ENCODE assay signal across 8 cellular contexts in the genomic region with DNA sequence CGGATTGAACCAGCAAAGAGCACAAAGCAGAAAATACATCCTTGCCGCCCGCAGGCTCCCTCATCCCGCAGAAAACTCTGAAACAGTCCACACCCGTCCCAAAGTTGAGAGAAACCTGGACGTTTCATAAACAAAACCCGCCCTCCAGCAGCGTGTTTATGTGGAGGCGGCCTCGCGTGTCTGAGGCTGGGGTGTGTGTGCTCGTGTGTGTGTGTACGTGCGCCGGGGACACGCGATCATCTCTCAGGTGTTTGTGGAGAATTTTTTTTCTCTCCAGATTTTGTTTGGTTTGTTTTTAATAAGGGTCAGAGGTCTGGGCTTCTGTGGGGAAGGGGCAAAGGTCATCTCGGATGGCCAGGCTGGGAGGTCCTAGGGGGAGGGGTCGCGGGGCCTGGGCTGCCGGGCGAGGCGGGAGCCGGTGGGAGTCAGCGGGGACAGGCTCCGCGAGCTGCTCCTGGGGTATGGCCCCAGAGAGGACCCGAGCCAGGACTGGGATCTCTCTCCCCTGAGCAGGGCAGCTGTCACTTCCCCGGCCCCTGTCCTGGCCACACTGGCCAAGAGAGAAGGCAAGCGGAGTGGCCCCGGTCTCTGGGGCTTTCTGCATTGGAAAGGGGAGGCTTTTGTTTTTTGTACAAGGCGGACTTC.
DNase-seq lines count a peak whose midpoint lies in the region; ATAC-seq and TF ChIP-seq lines count a peak whose summit lies in the region.

No MANE protein-coding gene starts in this region.

- DNase-seq in activated CD8-positive, alpha-beta memory T cell treated with anti-CD3 and anti-CD28 coated beads, Interleukin-2, amount 10 ng/mL, durations not matched to agents 7 days and 5 days = no peak
- no peak for DNase-seq in activated CD8-positive, alpha-beta memory T cell treated with anti-CD3 and anti-CD28 coated beads, Interleukin-2, amount 50 U/mL, for 48 hours
- DNase-seq in WTC11 (ENCODE audit: low spot score) (no peak), tibial artery (peak in 1 of 2 donors; percentile 61), superior temporal gyrus (ENCODE audit: extremely low spot score) (no peak), globus pallidus (ENCODE audit: low spot score) (no peak)
- peak; percentile 12 to 24 (median 16) for DNase-seq in effector memory CD4-positive, alpha-beta T cell

- peaks cover 20% of the 10 kb centered on the region for H3K4me1 ChIP-seq in effector memory CD4-positive, alpha-beta T cell (ENCODE audit: control insufficient read depth, insufficient read depth, low read length, poor library complexity, severe bottlenecking)
- H3K4me1 ChIP-seq in mucosa of stomach (ENCODE audit: control insufficient read depth, insufficient read depth, low read length) (peaks cover 34% of the 10 kb centered on the region), tibial artery (peaks cover 0 to 30% (median 22%) of the 10 kb centered on the region in 4 donors)

- TF ChIP-seq CTCF in WTC11 (IDR thresholded peaks at IDR 0.05) = no peak
- no peak for TF ChIP-seq CTCF in tibial artery (IDR thresholded peaks at IDR 0.05)

- peaks cover 21% of the 10 kb centered on the region for H3K4me1 Mint-ChIP-seq in activated CD8-positive, alpha-beta memory T cell treated with anti-CD3 and anti-CD28 coated beads, Interleukin-2, amount 10 ng/mL, durations not matched to agents 7 days and 5 days
- H3K4me1 Mint-ChIP-seq in WTC11 = peaks cover 15% of the 10 kb centered on the region

- H3K36me3 Mint-ChIP-seq in activated CD8-positive, alpha-beta memory T cell treated with anti-CD3 and anti-CD28 coated beads, Interleukin-2, amount 10 ng/mL, durations not matched to agents 7 days and 5 days = peaks cover 10% of the 10 kb centered on the region
- peaks cover 10% of the 10 kb centered on the region for H3K36me3 Mint-ChIP-seq in WTC11

- H3K27ac ChIP-seq in effector memory CD4-positive, alpha-beta T cell (ENCODE audit: insufficient read depth, low read length, poor library complexity, severe bottlenecking) = peak overlapping the region; percentile 98
- H3K27ac ChIP-seq in tibial artery = peak overlapping the region; percentile 97 to 100

- H3K27me3 ChIP-seq in effector memory CD4-positive, alpha-beta T cell (replicated peaks; ENCODE audit: control insufficient read depth, insufficient read depth, low read length, poor library complexity, severe bottlenecking) = no peaks in the 10 kb centered on the region
- H3K27me3 ChIP-seq in mucosa of stomach (ENCODE audit: control insufficient read depth, insufficient read depth, low read length) (no peaks in the 10 kb centered on the region), tibial artery (no peaks in the 10 kb centered on the region)

- peaks cover 8% of the 10 kb centered on the region for H3K9me3 Mint-ChIP-seq in activated CD8-positive, alpha-beta memory T cell treated with anti-CD3 and anti-CD28 coated beads, Interleukin-2, amount 10 ng/mL, durations not matched to agents 7 days and 5 days (ENCODE audit: low read depth)
- peaks cover 13% of the 10 kb centered on the region for H3K9me3 Mint-ChIP-seq in WTC11

- POLR2A ChIA-PET in WTC11 (lab: Charles Lee) = interaction anchor here (1.7 kb wide), 1 partner anchor 46 kb away, joined by 4 read pairs; no protein-coding TSS in a partner anchor

- H3K4me3 ChIP-seq in effector memory CD4-positive, alpha-beta T cell (ENCODE audit: insufficient read depth, low read depth, low read length, poor library complexity, severe bottlenecking) = peak overlapping the region; percentile 61
- H3K4me3 ChIP-seq in mucosa of stomach (ENCODE audit: low read length) (peak overlapping the region; percentile 71), tibial artery (peak overlapping the region; percentile 56 to 61)

- peak overlapping the region; percentile 87 for H3K27ac Mint-ChIP-seq in activated CD8-positive, alpha-beta memory T cell treated with anti-CD3 and anti-CD28 coated beads, Interleukin-2, amount 10 ng/mL, durations not matched to agents 7 days and 5 days
- H3K27ac Mint-ChIP-seq in WTC11 = peak overlapping the region; percentile 74

- intact Hi-C loops in tibial artery (cut with DNase I; ENCODE audit: low total_unique reads) = loop anchor here (5.0 kb wide), 1 partner anchor 237 kb away; a partner anchor contains a TSS

- H3K9me3 ChIP-seq in effector memory CD4-positive, alpha-beta T cell (ENCODE audit: control insufficient read depth, low read length) = no peaks in the 10 kb centered on the region
- H3K9me3 ChIP-seq in mucosa of stomach (ENCODE audit: control insufficient read depth, low read length) = no peaks in the 10 kb centered on the region
- no peaks in the 10 kb centered on the region for H3K9me3 ChIP-seq in tibial artery

- H3K27me3 Mint-ChIP-seq in activated CD8-positive, alpha-beta memory T cell treated with anti-CD3 and anti-CD28 coated beads, Interleukin-2, amount 10 ng/mL, durations not matched to agents 7 days and 5 days = no peaks in the 10 kb centered on the region
- peaks cover 5% of the 10 kb centered on the region for H3K27me3 Mint-ChIP-seq in WTC11 (ENCODE audit: low read depth)

- H3K4me3 Mint-ChIP-seq in activated CD8-positive, alpha-beta memory T cell treated with anti-CD3 and anti-CD28 coated beads, Interleukin-2, amount 10 ng/mL, durations not matched to agents 7 days and 5 days = peak overlapping the region; percentile 55
- H3K4me3 Mint-ChIP-seq in WTC11 = peak overlapping the region; percentile 69

- H3K9ac ChIP-seq in mucosa of stomach (ENCODE audit: low read length) = peak overlapping the region; percentile 99

- CTCF ChIA-PET in activated CD8-positive, alpha-beta memory T cell treated with anti-CD3 and anti-CD28 coated beads, Interleukin-2, amount 10 ng/mL, durations not matched to agents 7 days and 5 days (lab: Charles Lee) = no interaction called here
- CTCF ChIA-PET in WTC11 (lab: Charles Lee) = interaction anchor here (0.7 to 1.3 kb wide), 2 partner anchors 34 to 272 kb away, joined by 3 read pairs; no protein-coding TSS in a partner anchor

- ATAC-seq in activated CD8-positive, alpha-beta memory T cell treated with anti-CD3 and anti-CD28 coated beads, Interleukin-2, amount 10 ng/mL, durations not matched to agents 7 days and 5 days = no peak
- peak; percentile 30 for ATAC-seq in WTC11

- H3K36me3 ChIP-seq in effector memory CD4-positive, alpha-beta T cell (ENCODE audit: control insufficient read depth, insufficient read depth, low read length) = no peaks in the 10 kb centered on the region
- H3K36me3 ChIP-seq in mucosa of stomach (ENCODE audit: control insufficient read depth, insufficient read depth, low read length) = no peaks in the 10 kb centered on the region
- no peaks in the 10 kb centered on the region for H3K36me3 ChIP-seq in tibial artery

TF ChIP-seq in WTC11, 78 proteins besides CTCF, POLR2A, EP300 and RAD21:
- TF ChIP-seq FOXK1 (CRISPR knock-in tag; IDR thresholded peaks at IDR 0.05) (no peak), SP1 (CRISPR knock-in tag; conservative IDR thresholded peaks at IDR 0.05) (no peak), ZNF263 (CRISPR knock-in tag; IDR thresholded peaks at IDR 0.05; ENCODE audit: low read depth) (no peak)
- TF ChIP-seq, protein P1, sequence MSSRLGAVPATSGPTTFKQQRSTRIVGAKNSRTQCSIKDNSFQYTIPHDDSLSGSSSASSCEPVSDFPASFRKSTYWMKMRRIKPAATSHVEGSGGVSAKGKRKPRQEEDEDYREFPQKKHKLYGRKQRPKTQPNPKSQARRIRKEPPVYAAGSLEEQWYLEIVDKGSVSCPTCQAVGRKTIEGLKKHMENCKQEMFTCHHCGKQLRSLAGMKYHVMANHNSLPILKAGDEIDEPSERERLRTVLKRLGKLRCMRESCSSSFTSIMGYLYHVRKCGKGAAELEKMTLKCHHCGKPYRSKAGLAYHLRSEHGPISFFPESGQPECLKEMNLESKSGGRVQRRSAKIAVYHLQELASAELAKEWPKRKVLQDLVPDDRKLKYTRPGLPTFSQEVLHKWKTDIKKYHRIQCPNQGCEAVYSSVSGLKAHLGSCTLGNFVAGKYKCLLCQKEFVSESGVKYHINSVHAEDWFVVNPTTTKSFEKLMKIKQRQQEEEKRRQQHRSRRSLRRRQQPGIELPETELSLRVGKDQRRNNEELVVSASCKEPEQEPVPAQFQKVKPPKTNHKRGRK (CRISPR knock-in tag; IDR thresholded peaks at IDR 0.05; ENCODE audit: borderline replicate concordance) = no peak
- TF ChIP-seq, protein P2, sequence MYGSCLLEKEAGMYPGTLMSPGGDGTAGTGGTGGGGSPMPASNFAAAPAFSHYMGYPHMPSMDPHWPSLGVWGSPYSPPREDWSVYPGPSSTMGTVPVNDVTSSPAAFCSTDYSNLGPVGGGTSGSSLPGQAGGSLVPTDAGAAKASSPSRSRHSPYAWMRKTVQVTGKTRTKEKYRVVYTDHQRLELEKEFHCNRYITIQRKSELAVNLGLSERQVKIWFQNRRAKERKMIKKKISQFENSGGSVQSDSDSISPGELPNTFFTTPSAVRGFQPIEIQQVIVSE (CRISPR knock-in tag; IDR thresholded peaks at IDR 0.05; ENCODE audit: borderline replicate concordance) = no peak

Comparison
In these comparisons a context has a peak if more than half of its experiments do, and no peak if none do; other contexts are left out.
1. DNase-seq: peak in effector memory CD4-positive, alpha-beta T cell (3 of 3); none in activated CD8-positive, alpha-beta memory T cell treated with anti-CD3 and anti-CD28 coated beads, Interleukin-2, amount 10 ng/mL, durations not matched to agents 7 days and 5 days (single experiment), activated CD8-positive, alpha-beta memory T cell treated with anti-CD3 and anti-CD28 coated beads, Interleukin-2, amount 50 U/mL, for 48 hours (single experiment), WTC11 (single experiment), superior temporal gyrus (single experiment) and globus pallidus (single experiment).
2. Peak in every context shown above with its lines, with median percentiles within 50 percentile points of each other: H3K4me3 ChIP-seq.